ENCODE assay signal across 22 cellular contexts in genomic region chr5:93019896-93020295, GRCh38.
A peak's percentile ranks its signal among the peaks of the same experiment; 100 is the strongest.
DNase-seq lines count a peak whose midpoint lies in the region; ATAC-seq, FAIRE-seq and TF ChIP-seq lines count a peak whose summit lies in the region.
"Had no signal": no experiment of that assay in that cellular context is flagged by ENCODE, and none has a peak within 500 bp of the region (broad histone marks: within the 10 kb centered on the region; RNA-seq: fewer than 3 reads in every experiment).

No MANE protein-coding gene starts in this region.

- no TSS peak for BruUV-seq in A673 (replicated peaks; lab: Mats Ljungman, UMichigan)

- CTCF ChIA-PET in A673 (lab: Charles Lee) = no interaction called here

- no peaks in the 10 kb centered on the region for H3K4me1 ChIP-seq in A673 (ENCODE audit: insufficient read depth, low read length, poor library complexity, severe bottlenecking)
- H3K4me1 ChIP-seq: BLaER1 treated with 17β-estradiol and CSF1 and Interleukin-3, amounts not matched to agents 10 nM and 100 nM had no signal

- H3K9me3 ChIP-seq in A673 (ENCODE audit: low read depth, low read length, poor library complexity, severe bottlenecking) = no peaks in the 10 kb centered on the region
- H3K9me3 ChIP-seq: BE2C; BLaER1 treated with 17β-estradiol and CSF1 and Interleukin-3, amounts not matched to agents 10 nM and 100 nM had no signal

- no peak overlapping the region for H3K27ac ChIP-seq in A673 (ENCODE audit: low read depth, low read length, poor library complexity, severe bottlenecking)
- H3K27ac ChIP-seq: 22Rv1; BLaER1 treated with 17β-estradiol and CSF1 and Interleukin-3, amounts not matched to agents 10 nM and 100 nM had no signal

- intact Hi-C loops in A673 (cut with micrococcal nuclease; ENCODE audit: unreplicated experiment) = no loop called here

- no peak for ATAC-seq in HG03457 (IDR thresholded peaks at IDR 0.05; ENCODE audit: unreplicated experiment)
- no peak for ATAC-seq in HG03196 (IDR thresholded peaks at IDR 0.05; ENCODE audit: unreplicated experiment)

- POLR2A ChIA-PET in A673 (lab: Charles Lee; ENCODE audit: low non-redundant PET) = no interaction called here

- H3K36me3 ChIP-seq in A673 (ENCODE audit: insufficient read depth, low read length, poor library complexity, severe bottlenecking) = no peaks in the 10 kb centered on the region
- H3K36me3 ChIP-seq: BE2C; BLaER1 treated with 17β-estradiol and CSF1 and Interleukin-3, amounts not matched to agents 10 nM and 100 nM had no signal

- peak; percentile 42 for FAIRE-seq in GM19239 (lab: Jason Lieb, UNC)
- FAIRE-seq: GM12892, H54 had no signal

- DNase-seq in A673 (ENCODE audit: low spot score) (peak; percentile 2), GM19239 (ENCODE audit: insufficient read length, low spot score) (no peak), NCI-H524 (lab: John Stamatoyannopoulos, UW) (peak; percentile 50 to 82), NCI-H82 treated with DMSO at 0.1 percent for 48 hours (lab: John Stamatoyannopoulos, UW; ENCODE audit: unreplicated experiment) (peak; percentile 92), SIG-M5 (lab: John Stamatoyannopoulos, UW) (no peak)
- no peak for DNase-seq in stimulated activated CD4-positive, alpha-beta T cell treated with anti-CD3 and anti-CD28 coated beads, Interleukin-2, amount 100 ng/mL, for 48 hours
- DNase-seq: ACHN; AML-193; BE2C; CD4-positive, alpha-beta T cell; CD8-positive, alpha-beta memory T cell; DMS 273 treated with DMSO at 0.1 percent for 48 hours; DMS79 treated with DMSO at 0.1 percent for 48 hours; GF-D8; GOT3; HCEC 1CT had no signal

- no peaks in the 10 kb centered on the region for H3K27me3 ChIP-seq in A673 (replicated peaks; ENCODE audit: insufficient read depth, low read depth, low read length, poor library complexity)
- H3K27me3 ChIP-seq: BE2C; BLaER1 treated with 17β-estradiol and CSF1 and Interleukin-3, amounts not matched to agents 10 nM and 100 nM had no signal

- no peak for TF ChIP-seq CTCF in A673 (conservative IDR thresholded peaks at IDR 0.05; ENCODE audit: low read depth, low read length)

- no peak overlapping the region for H3K4me3 ChIP-seq in A673 (ENCODE audit: low read depth, low read length, poor library complexity, severe bottlenecking)
- H3K4me3 ChIP-seq: BLaER1 treated with 17β-estradiol and CSF1 and Interleukin-3, amounts not matched to agents 10 nM and 100 nM had no signal

Comparison
In these comparisons a context has a peak if more than half of its experiments do, and no peak if none do; other contexts are left out.
1. DNase-seq: peak in A673 (single experiment), NCI-H524 (2 of 2) and NCI-H82 treated with DMSO at 0.1 percent for 48 hours (single experiment); none in GM19239 (single experiment), stimulated activated CD4-positive, alpha-beta T cell treated with anti-CD3 and anti-CD28 coated beads, Interleukin-2, amount 100 ng/mL, for 48 hours (0 of 2) and SIG-M5 (single experiment).